ENCODE assay signal across 18 cellular contexts in the genomic region with DNA sequence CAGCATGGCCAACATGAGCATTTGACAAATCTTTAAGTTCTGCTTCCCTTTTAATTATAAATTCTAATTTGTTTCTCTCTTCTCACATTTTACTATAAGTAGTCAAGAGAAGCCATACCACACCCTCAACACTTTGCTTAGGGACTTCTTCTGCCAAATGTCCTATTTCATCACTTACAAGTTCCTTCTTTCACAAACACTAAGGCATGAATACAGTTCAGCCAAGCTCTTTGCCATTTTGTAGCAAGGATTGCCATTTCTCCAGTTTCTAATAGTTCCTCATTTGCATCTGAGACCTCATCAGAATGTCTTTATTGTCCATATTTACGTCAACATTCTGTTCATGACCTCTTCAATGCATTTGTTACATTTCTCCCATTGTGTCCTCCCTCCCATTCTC.
"Had no signal": no experiment of that assay in that cellular context is flagged by ENCODE, and none has a peak within 500 bp of the region (broad histone marks: within the 10 kb centered on the region; RNA-seq: fewer than 3 reads in every experiment).

No MANE protein-coding gene starts in this region.

- ATAC-seq: activated T-cell treated with anti-CD3 and anti-CD28 coated beads, Interleukin-2, amount 50 U/mL, for 72 hours; effector memory CD8-positive, alpha-beta T cell; gastroesophageal sphincter; naive thymus-derived CD8-positive, alpha-beta T cell had no signal

- DNase-seq: activated CD4-positive, alpha-beta memory T cell treated with anti-CD3 and anti-CD28 coated beads for 36 hours; activated CD4-positive, alpha-beta T cell treated with anti-CD3 and anti-CD28 coated beads for 48 hours; activated effector memory CD4-positive, alpha-beta T cell treated with Interleukin-2 at 50 U/mL for 16 hours; activated naive CD4-positive, alpha-beta T cell treated with anti-CD3 and anti-CD28 coated beads for 36 hours; activated naive CD8-positive, alpha-beta T cell treated with anti-CD3 and anti-CD28 coated beads, Interleukin-2, amount 10 ng/mL, durations not matched to agents 7 days and 5 days; activated T-cell treated with anti-CD3 and anti-CD28 coated beads, Interleukin-2, amount 50 U/mL, for 72 hours; amniotic stem cell; colonic mucosa; dorsolateral prefrontal cortex; effector memory CD8-positive, alpha-beta T cell; hypothalamus; left ventricle myocardium inferior; naive thymus-derived CD8-positive, alpha-beta T cell; retina; spleen; stimulated activated CD4-positive, alpha-beta T cell treated with anti-CD3 and anti-CD28 coated beads, Interleukin-4, amount 100 ng/mL, for 24 hours; stimulated activated naive CD4-positive, alpha-beta T cell treated with Interleukin-2 at 50 U/mL for 16 hours had no signal
